ENCODE assay signal across 17 cellular contexts in genomic region chr5:160475864-160476438, GRCh38. TPM values are rescaled to one million over a fixed set of nuclear protein-coding genes. Genes with fewer than 3 reads are reported as not detected.
DNase-seq lines count a peak whose midpoint lies in the region; ATAC-seq, FAIRE-seq and TF ChIP-seq lines count a peak whose summit lies in the region.
"Had no signal": no experiment of that assay in that cellular context is flagged by ENCODE, and none has a peak within 500 bp of the region (broad histone marks: within the 10 kb centered on the region; RNA-seq: fewer than 3 reads in every experiment).

No MANE protein-coding gene starts in this region.

- H3K4me3 ChIP-seq in CD8-positive, alpha-beta memory T cell (ENCODE audit: low read length) = no peak overlapping the region
- H3K4me3 ChIP-seq in HepG2 (replicated peaks in 1 of 3; ENCODE audit: insufficient read depth in 1 of 3, low read depth in 2 of 3, low read length in 3 of 3) = peak overlapping the region; percentile 22 to 58 (median 31); a peak in 5 of 6 replicates
- H3K4me3 ChIP-seq: left ventricle myocardium inferior had no signal

- DNase-seq in CD4-positive, alpha-beta T cell = no peak
- no peak for DNase-seq in CD8-positive, alpha-beta memory T cell
- no peak for DNase-seq in activated CD4-positive, alpha-beta memory T cell treated with anti-CD3 and anti-CD28 coated beads, Interleukin-2, amount 10 ng/mL, durations not matched to agents 7 days and 5 days
- DNase-seq in HepG2 (ENCODE audit: low spot score) (peak; percentile 96), HK-2 (ENCODE audit: unreplicated experiment) (no peak), AG20443 (ENCODE audit: low spot score) (no peak), ACHN (no peak)
- DNase-seq: AML-193; cortex of kidney; head of caudate nucleus; left ventricle myocardium inferior; NCI-H1417 treated with DMSO at 0.1 percent for 48 hours; NCI-H524 treated with DMSO at 0.1 percent for 48 hours; stimulated activated CD4-positive, alpha-beta T cell treated with anti-CD3 and anti-CD28 coated beads, Interleukin-12 subunit alpha, Interleukin-12 subunit beta, amount 100 ng/mL, for 4 hours had no signal

- CTCF ChIA-PET in CD4-positive, alpha-beta T cell (lab: Charles Lee) = interaction anchor here (5.3 kb wide), 1 partner anchor 37 kb away, joined by 36 read pairs; no protein-coding TSS in a partner anchor
- CTCF ChIA-PET in CD8-positive, alpha-beta memory T cell (lab: Charles Lee) = interaction anchor here (3.7 kb wide), 1 partner anchor 37 kb away, joined by 18 read pairs; no protein-coding TSS in a partner anchor
- CTCF ChIA-PET in activated CD4-positive, alpha-beta memory T cell treated with anti-CD3 and anti-CD28 coated beads, Interleukin-2, amount 10 ng/mL, durations not matched to agents 7 days and 5 days (lab: Charles Lee) = interaction anchor here (0.5 to 2.2 kb wide), 3 partner anchors 12 to 37 kb away, joined by 3 to 15 read pairs (median 3); no protein-coding TSS in a partner anchor
- CTCF ChIA-PET in HepG2 (lab: Yijun Ruan, JAX; ENCODE audit: low intra/inter-chr PET ratio, low total read pairs) = interaction anchor here (1.1 kb wide), 1 partner anchor 37 kb away, joined by 3 read pairs; no protein-coding TSS in a partner anchor

- WGBS in HepG2 (ENCODE audit: low lambda C conversion rate) = 1% methylated on average over 7 of the region's 7 CpGs

- H3K4me2 ChIP-seq in HepG2 (ENCODE audit: low read depth, low read length) = peak overlapping the region; percentile 77

- H4K20me1 ChIP-seq in HepG2 (ENCODE audit: insufficient read depth, low read length) = no peaks in the 10 kb centered on the region

- no peak for TF ChIP-seq CTCF in CD4-positive, alpha-beta T cell (IDR thresholded peaks at IDR 0.05)
- TF ChIP-seq CTCF in HepG2 (CRISPR knock-in tag; IDR thresholded peaks at IDR 0.05) = no peak

- in situ Hi-C loops in HepG2 (cut with HindIII; ENCODE audit: extremely low pct_ligation_motif_present, low pct_unique_long_range_greater_than_20kb) = no loop called here
- in situ Hi-C loops in ACHN (cut with HindIII; ENCODE audit: low pct_ligation_motif_present, low pct_unique_long_range_greater_than_20kb, low sequenced_read_pairs) = no loop called here

- H2AFZ ChIP-seq in HepG2 (ENCODE audit: low read length) = no peak overlapping the region

- H3K36me3 ChIP-seq in CD8-positive, alpha-beta memory T cell (ENCODE audit: insufficient read depth, low read length) = no peaks in the 10 kb centered on the region
- no peaks in the 10 kb centered on the region for H3K36me3 ChIP-seq in HepG2 (replicated peaks in 1 of 2; ENCODE audit: control insufficient read depth in 1 of 2, insufficient read depth in 2 of 2, low read length in 2 of 2)
- H3K36me3 ChIP-seq: left ventricle myocardium inferior had no signal

- no peaks in the 10 kb centered on the region for H3K9me3 ChIP-seq in CD4-positive, alpha-beta T cell (ENCODE audit: control insufficient read depth, low read length)
- H3K9me3 ChIP-seq in CD8-positive, alpha-beta memory T cell (ENCODE audit: low read length) = no peaks in the 10 kb centered on the region
- H3K9me3 ChIP-seq in HepG2 (ENCODE audit: low read length) = no peaks in the 10 kb centered on the region
- H3K9me3 ChIP-seq: left ventricle myocardium inferior had no signal

- no peaks in the 10 kb centered on the region for H3K27me3 ChIP-seq in CD4-positive, alpha-beta T cell (ENCODE audit: control insufficient read depth, insufficient read depth, low read length)
- no peaks in the 10 kb centered on the region for H3K27me3 ChIP-seq in CD8-positive, alpha-beta memory T cell (ENCODE audit: insufficient read depth, low read length, poor library complexity, severe bottlenecking)
- H3K27me3 ChIP-seq in HepG2 (ENCODE audit: control insufficient read depth in 1 of 2, insufficient read depth in 2 of 2, low read length in 2 of 2) = no peaks in the 10 kb centered on the region

- peak; percentile 52 to 75; a peak in 3 of 4 replicates for TF ChIP-seq POLR2A in HepG2 (IDR thresholded peaks at IDR 0.05; ENCODE audit: insufficient read depth in 1 of 2, low read depth in 2 of 2, low read length in 2 of 2)

- no peaks in the 10 kb centered on the region for H3K27me3 Mint-ChIP-seq in CD4-positive, alpha-beta T cell
- H3K27me3 Mint-ChIP-seq in CD8-positive, alpha-beta memory T cell = no peaks in the 10 kb centered on the region
- no peaks in the 10 kb centered on the region for H3K27me3 Mint-ChIP-seq in activated CD4-positive, alpha-beta memory T cell treated with anti-CD3 and anti-CD28 coated beads, Interleukin-2, amount 10 ng/mL, durations not matched to agents 7 days and 5 days

- no peaks in the 10 kb centered on the region for H3K36me3 Mint-ChIP-seq in CD4-positive, alpha-beta T cell (ENCODE audit: low read depth)
- H3K36me3 Mint-ChIP-seq in CD8-positive, alpha-beta memory T cell = peaks cover 4 to 17% (median 13%) of the 10 kb centered on the region in 3 donors
- H3K36me3 Mint-ChIP-seq in activated CD4-positive, alpha-beta memory T cell treated with anti-CD3 and anti-CD28 coated beads, Interleukin-2, amount 10 ng/mL, durations not matched to agents 7 days and 5 days (ENCODE audit: low read depth) = peaks cover 82% of the 10 kb centered on the region

- H3K27ac Mint-ChIP-seq in CD4-positive, alpha-beta T cell = peak overlapping the region; percentile 88
- peak overlapping the region in 6 of 8 donors; percentile 1 to 90 (median 42) for H3K27ac Mint-ChIP-seq in CD8-positive, alpha-beta memory T cell
- H3K27ac Mint-ChIP-seq in activated CD4-positive, alpha-beta memory T cell treated with anti-CD3 and anti-CD28 coated beads, Interleukin-2, amount 10 ng/mL, durations not matched to agents 7 days and 5 days = peak overlapping the region; percentile 62

- H3K4me1 ChIP-seq in CD8-positive, alpha-beta memory T cell (ENCODE audit: insufficient read depth, low read length) = peaks cover 32% of the 10 kb centered on the region
- peaks cover 100% of the 10 kb centered on the region for H3K4me1 ChIP-seq in HepG2 (ENCODE audit: insufficient read depth, low read length)

- peaks cover 87% of the 10 kb centered on the region for H3K4me1 Mint-ChIP-seq in CD4-positive, alpha-beta T cell (ENCODE audit: low read depth)
- peaks cover 77 to 96% (median 95%) of the 10 kb centered on the region in 3 donors for H3K4me1 Mint-ChIP-seq in CD8-positive, alpha-beta memory T cell
- peaks cover 91% of the 10 kb centered on the region for H3K4me1 Mint-ChIP-seq in activated CD4-positive, alpha-beta memory T cell treated with anti-CD3 and anti-CD28 coated beads, Interleukin-2, amount 10 ng/mL, durations not matched to agents 7 days and 5 days

- peak overlapping the region; percentile 31 for H3K4me3 Mint-ChIP-seq in CD4-positive, alpha-beta T cell
- peak overlapping the region in 5 of 7 donors; percentile 14 to 67 (median 42) for H3K4me3 Mint-ChIP-seq in CD8-positive, alpha-beta memory T cell
- peak overlapping the region; percentile 50 for H3K4me3 Mint-ChIP-seq in activated CD4-positive, alpha-beta memory T cell treated with anti-CD3 and anti-CD28 coated beads, Interleukin-2, amount 10 ng/mL, durations not matched to agents 7 days and 5 days

- TF ChIP-seq EP300 in HepG2 (IDR thresholded peaks at IDR 0.05; ENCODE audit: low read depth in 2 of 2, low read length in 2 of 2) (peak; percentile 32 to 92; a peak in 2 of 4 replicates), HepG2 (CRISPR knock-in tag; IDR thresholded peaks at IDR 0.05; ENCODE audit: borderline replicate concordance) (peak; percentile 89)

- peak; percentile 86 for FAIRE-seq in HepG2 (lab: Jason Lieb, UNC)
- FAIRE-seq: urothelium cell line had no signal

- POLR2A ChIA-PET in CD4-positive, alpha-beta T cell (lab: Charles Lee) = interaction anchor here (0.9 kb wide), 1 partner anchor 8 kb away, joined by 3 read pairs; no protein-coding TSS in a partner anchor
- POLR2A ChIA-PET in CD8-positive, alpha-beta memory T cell (lab: Charles Lee) = no interaction called here
- POLR2A ChIA-PET in activated CD4-positive, alpha-beta memory T cell treated with anti-CD3 and anti-CD28 coated beads, Interleukin-2, amount 10 ng/mL, durations not matched to agents 7 days and 5 days (lab: Charles Lee) = interaction anchor here (1.2 to 4.4 kb wide), 4 partner anchors 10 to 57 kb away, joined by 3 to 23 read pairs (median 4); partner anchors contain the start of gene SLU7
- POLR2A ChIA-PET in HepG2 (lab: Yijun Ruan, JAX) = interaction anchor here (1.1 to 4.4 kb wide), 4 partner anchors 8 to 57 kb away, joined by 4 to 98 read pairs (median 12); partner anchors contain the start of gene SLU7

- H3K79me2 ChIP-seq in HepG2 (ENCODE audit: insufficient read depth, low read length) = peaks cover 72% of the 10 kb centered on the region

- TF ChIP-seq RAD21 in HepG2 (CRISPR knock-in tag; IDR thresholded peaks at IDR 0.05) = no peak

- no peak overlapping the region for H3K27ac ChIP-seq in CD4-positive, alpha-beta T cell (ENCODE audit: low read depth, low read length)
- no peak overlapping the region for H3K27ac ChIP-seq in CD8-positive, alpha-beta memory T cell (ENCODE audit: low read depth, low read length)
- H3K27ac ChIP-seq in HepG2 (ENCODE audit: extremely low read length, insufficient read depth, low read length) = peak overlapping the region; percentile 91
- H3K27ac ChIP-seq: left ventricle myocardium inferior had no signal

- H3K9me3 Mint-ChIP-seq in CD4-positive, alpha-beta T cell = no peaks in the 10 kb centered on the region
- no peaks in the 10 kb centered on the region for H3K9me3 Mint-ChIP-seq in CD8-positive, alpha-beta memory T cell
- H3K9me3 Mint-ChIP-seq in activated CD4-positive, alpha-beta memory T cell treated with anti-CD3 and anti-CD28 coated beads, Interleukin-2, amount 10 ng/mL, durations not matched to agents 7 days and 5 days = no peaks in the 10 kb centered on the region

- no peak for ATAC-seq in CD4-positive, alpha-beta T cell (ENCODE audit: poor library complexity)
- ATAC-seq in HepG2 (peak; percentile 90), GM21423 (IDR thresholded peaks at IDR 0.05; ENCODE audit: unreplicated experiment) (no peak)
- ATAC-seq: HCT116 had no signal

- no TSS peak for BruUV-seq in HepG2 (replicated peaks; lab: Mats Ljungman, UMichigan)

- intact Hi-C loops in CD4-positive, alpha-beta T cell (cut with DNase I, micrococcal nuclease) = no loop called here
- intact Hi-C loops in HepG2 (cut with micrococcal nuclease; ENCODE audit: unreplicated experiment) = loop anchor here (1.0 to 2.0 kb wide), 4 partner anchors 9 to 57 kb away; partner anchors contain the start of gene SLU7

- peak overlapping the region; percentile 75 for H3K9ac ChIP-seq in HepG2 (ENCODE audit: insufficient read depth, low read depth, low read length)

RNA-seq across cellular contexts. Expression of gene PTTG1, which starts 54.3 kb away (rescaled TPM):
- 10 to 100 TPM; 15.1 to 17.6 TPM for total RNA-seq in CD4-positive, alpha-beta T cell
- 10 to 100 TPM; 79.8 to 82.2 TPM for total RNA-seq in CD8-positive, alpha-beta memory T cell
- polyA plus RNA-seq in CD8-positive, alpha-beta memory T cell = 40.2 TPM
- total RNA-seq in activated CD4-positive, alpha-beta memory T cell treated with anti-CD3 and anti-CD28 coated beads, Interleukin-2, amount 10 ng/mL, durations not matched to agents 7 days and 5 days = 100 to 1,000 TPM; 223 to 226 TPM
- total RNA-seq in HepG2 (2016; rRNA removed; fragmentation: Illumina TruSeq; extraction: Trizol) = 161 and 206 TPM in 2 replicates
- 61.6 and 66.4 TPM in 2 replicates for total RNA-seq in HepG2 (2016; cell fraction: cytosol; rRNA removed; fragmentation: Illumina TruSeq; extraction: Trizol; ENCODE audit: low read depth)
- total RNA-seq in HepG2 (2016; cell fraction: insoluble cytoplasmic fraction; rRNA removed; fragmentation: Illumina TruSeq; extraction: Trizol) = 157 and 223 TPM in 2 replicates
- total RNA-seq in HepG2 (2016; cell fraction: membrane; rRNA removed; fragmentation: Illumina TruSeq; extraction: Trizol) = 67.0 and 69.1 TPM in 2 replicates
- 66.0 and 73.6 TPM in 2 replicates for total RNA-seq in HepG2 (2016; cell fraction: nucleus; rRNA removed; fragmentation: Illumina TruSeq; extraction: Trizol)
- 53.0 and 102 TPM in 2 replicates for polyA plus RNA-seq in HepG2 (2011; rRNA removed)
- polyA plus RNA-seq in HepG2 (2011; cell fraction: cytosol; rRNA removed) = 166 and 211 TPM in 2 replicates
- 50.7 and 64.1 TPM in 2 replicates for polyA plus RNA-seq in HepG2 (2011; cell fraction: nucleus; rRNA removed)
- polyA plus RNA-seq in HepG2 (2012) = 42.2 and 101 TPM in 2 replicates
- polyA plus RNA-seq in HepG2 (2016; cell fraction: cytosol; fragmentation: Illumina TruSeq; extraction: Trizol; ENCODE audit: low read depth) = 50.9 and 58.2 TPM in 2 replicates
- 204 and 208 TPM in 2 replicates for polyA plus RNA-seq in HepG2 (2016; cell fraction: insoluble cytoplasmic fraction; fragmentation: Illumina TruSeq; extraction: Trizol; ENCODE audit: low read depth)
- 60.1 and 60.7 TPM in 2 replicates for polyA plus RNA-seq in HepG2 (2016; cell fraction: membrane; fragmentation: Illumina TruSeq; extraction: Trizol; ENCODE audit: low read depth)
- 84.3 and 91.2 TPM in 2 replicates for polyA plus RNA-seq in HepG2 (2016; cell fraction: nucleus; fragmentation: Illumina TruSeq; extraction: Trizol; ENCODE audit: insufficient read depth, low read depth)
- 40.6 and 146 TPM in 2 replicates for polyA minus RNA-seq in HepG2 (2011; rRNA and poly(A)+ RNA removed; ENCODE audit: low replicate concordance)
- polyA minus RNA-seq in HepG2 (2011; cell fraction: cytosol; rRNA and poly(A)+ RNA removed) = 17.1 and 33.2 TPM in 2 replicates
- polyA minus RNA-seq in HepG2 (2011; cell fraction: nucleus; rRNA and poly(A)+ RNA removed) = 21.5 and 33.3 TPM in 2 replicates

RNA-seq across cellular contexts. Expression of gene SLU7, which starts 57.1 kb away (rescaled TPM):
- total RNA-seq in CD4-positive, alpha-beta T cell = 100 to 1,000 TPM in 1 of 2 experiments, 10 to 100 TPM in 1; 99.9 to 106 TPM
- 10 to 100 TPM; 48.3 to 55.7 TPM for total RNA-seq in CD8-positive, alpha-beta memory T cell
- polyA plus RNA-seq in CD8-positive, alpha-beta memory T cell = 94.1 TPM
- total RNA-seq in activated CD4-positive, alpha-beta memory T cell treated with anti-CD3 and anti-CD28 coated beads, Interleukin-2, amount 10 ng/mL, durations not matched to agents 7 days and 5 days = 10 to 100 TPM; 65.5 to 72.7 TPM
- 39.2 and 52.6 TPM in 2 replicates for total RNA-seq in HepG2 (2016; rRNA removed; fragmentation: Illumina TruSeq; extraction: Trizol)
- total RNA-seq in HepG2 (2016; cell fraction: cytosol; rRNA removed; fragmentation: Illumina TruSeq; extraction: Trizol; ENCODE audit: low read depth) = 5.4 and 6.3 TPM in 2 replicates
- total RNA-seq in HepG2 (2016; cell fraction: insoluble cytoplasmic fraction; rRNA removed; fragmentation: Illumina TruSeq; extraction: Trizol) = 37.1 and 52.6 TPM in 2 replicates
- total RNA-seq in HepG2 (2016; cell fraction: membrane; rRNA removed; fragmentation: Illumina TruSeq; extraction: Trizol) = 12.2 and 13.1 TPM in 2 replicates
- 23.3 and 25.9 TPM in 2 replicates for total RNA-seq in HepG2 (2016; cell fraction: nucleus; rRNA removed; fragmentation: Illumina TruSeq; extraction: Trizol)
- 13.6 and 24.0 TPM in 2 replicates for polyA plus RNA-seq in HepG2 (2011; rRNA removed)
- 10.5 and 14.8 TPM in 2 replicates for polyA plus RNA-seq in HepG2 (2011; cell fraction: cytosol; rRNA removed)
- 8.8 and 11.4 TPM in 2 replicates for polyA plus RNA-seq in HepG2 (2011; cell fraction: nucleus; rRNA removed)
- 36.7 and 47.7 TPM in 2 replicates for polyA plus RNA-seq in HepG2 (2012)
- 3.8 and 3.9 TPM in 2 replicates for polyA plus RNA-seq in HepG2 (2016; cell fraction: cytosol; fragmentation: Illumina TruSeq; extraction: Trizol; ENCODE audit: low read depth)
- 41.9 and 42.0 TPM in 2 replicates for polyA plus RNA-seq in HepG2 (2016; cell fraction: insoluble cytoplasmic fraction; fragmentation: Illumina TruSeq; extraction: Trizol; ENCODE audit: low read depth)
- polyA plus RNA-seq in HepG2 (2016; cell fraction: membrane; fragmentation: Illumina TruSeq; extraction: Trizol; ENCODE audit: low read depth) = 4.5 and 5.5 TPM in 2 replicates
- polyA plus RNA-seq in HepG2 (2016; cell fraction: nucleus; fragmentation: Illumina TruSeq; extraction: Trizol; ENCODE audit: insufficient read depth, low read depth) = 29.1 and 31.2 TPM in 2 replicates
- polyA minus RNA-seq in HepG2 (2011; rRNA and poly(A)+ RNA removed; ENCODE audit: low replicate concordance) = 3.7 and 8.6 TPM in 2 replicates
- polyA minus RNA-seq in HepG2 (2011; cell fraction: cytosol; rRNA and poly(A)+ RNA removed) = 7.6 and 13.9 TPM in 2 replicates
- 25.4 and 32.6 TPM in 2 replicates for polyA minus RNA-seq in HepG2 (2011; cell fraction: nucleus; rRNA and poly(A)+ RNA removed)
